ENCODE assay signal across 21 cellular contexts in the genomic region with DNA sequence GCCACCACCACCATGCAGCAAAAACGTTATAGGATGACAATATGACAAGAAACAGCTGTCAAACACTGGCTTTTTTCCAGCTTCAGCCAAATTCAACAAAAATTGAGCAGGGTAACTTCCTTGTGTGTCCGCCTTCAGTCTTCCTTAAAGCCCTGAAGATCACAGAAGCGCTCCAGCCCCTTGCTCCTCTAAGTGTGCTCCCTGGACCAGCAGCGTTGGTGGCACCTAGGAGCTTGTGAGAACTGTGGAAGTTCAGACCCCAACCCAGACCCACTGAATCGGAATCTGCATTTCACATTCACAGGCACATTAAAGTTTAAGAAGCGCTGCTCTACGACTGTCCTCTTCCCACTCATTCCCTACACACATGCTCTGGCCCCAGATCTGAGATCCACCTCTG.
DNase-seq lines count a peak whose midpoint lies in the region; FAIRE-seq and TF ChIP-seq lines count a peak whose summit lies in the region.
"Had no signal": no experiment of that assay in that cellular context is flagged by ENCODE, and none has a peak within 500 bp of the region (broad histone marks: within the 10 kb centered on the region; RNA-seq: fewer than 3 reads in every experiment).

No MANE protein-coding gene starts in this region.

- H2BK5ac ChIP-seq in H9 (ENCODE audit: insufficient read length, low read length), result no peak overlapping the region

- WGBS in H9 (ENCODE audit: extremely low coverage, insufficient read length, low lambda C conversion rate), result no CpG with 5 or more reads among the region's 7 CpGs

- no peaks in the 10 kb centered on the region for H3K27me3 Mint-ChIP-seq in H9 (ENCODE audit: low read depth)
- H3K27me3 Mint-ChIP-seq in astrocyte (ENCODE audit: low read depth, unreplicated experiment), result no peaks in the 10 kb centered on the region
- H3K27me3 Mint-ChIP-seq in nephron (ENCODE audit: low read depth), result no peaks in the 10 kb centered on the region

- no peak overlapping the region for H3K9ac ChIP-seq in H9 (ENCODE audit: extremely low read depth, insufficient read length, low read length)
- no peak overlapping the region for H3K9ac ChIP-seq in astrocyte (ENCODE audit: low read length)
- no peak overlapping the region for H3K9ac ChIP-seq in colonic mucosa (ENCODE audit: low read depth in 2 of 2, low read length in 2 of 2)
- H3K9ac ChIP-seq: GM23248 had no signal

- H3K4me1 Mint-ChIP-seq in H9 (peaks cover 33 to 45% of the 10 kb centered on the region in 2 experiments), astrocyte (ENCODE audit: low read depth, unreplicated experiment) (peaks cover 25% of the 10 kb centered on the region), nephron (peaks cover 67% of the 10 kb centered on the region)

- no peak overlapping the region for H4K8ac ChIP-seq in H9 (replicated peaks; ENCODE audit: insufficient read length, low read depth, low read length)

- H3K27me3 ChIP-seq in H9 (ENCODE audit: insufficient read depth, low read length) (no peaks in the 10 kb centered on the region), astrocyte (ENCODE audit: insufficient read depth, low read length) (no peaks in the 10 kb centered on the region), colonic mucosa (no peaks in the 10 kb centered on the region)

- TF ChIP-seq CTCF in H9 (conservative IDR thresholded peaks at IDR 0.05) (no peak), astrocyte (IDR thresholded peaks at IDR 0.05; ENCODE audit: insufficient read depth, low read depth, low read length) (no peak), nephron (IDR thresholded peaks at IDR 0.05; ENCODE audit: unreplicated experiment in 3 of 3) (no peak), colonic mucosa (IDR thresholded peaks at IDR 0.05) (no peak)

- no peak overlapping the region for H3K18ac ChIP-seq in H9 (ENCODE audit: insufficient read length, low read depth, low read length)

- peak overlapping the region in 2 of 3 experiments; percentile 61 to 86; a peak in 3 of 7 replicates for H3K27ac Mint-ChIP-seq in H9
- peak overlapping the region; percentile 53 for H3K27ac Mint-ChIP-seq in astrocyte (ENCODE audit: unreplicated experiment)
- H3K27ac Mint-ChIP-seq in nephron, result peak overlapping the region; percentile 40 to 87 (median 82)
- H3K27ac Mint-ChIP-seq: CD4-positive, alpha-beta memory T cell had no signal

- H3K27ac ChIP-seq in H9 (ENCODE audit: insufficient read length, low read depth, low read length) (no peak overlapping the region), astrocyte (ENCODE audit: low read depth, low read length) (no peak overlapping the region), substantia nigra (ENCODE audit: low read depth, low read length, poor library complexity, severe bottlenecking) (peak overlapping the region; percentile 6), colonic mucosa (no peak overlapping the region)
- H3K27ac ChIP-seq: C4-2B, GM23248 had no signal

- H3K23ac ChIP-seq in H9 (ENCODE audit: insufficient read length, low read depth, low read length), result no peak overlapping the region

- H2AFZ ChIP-seq in H9 (ENCODE audit: low read length) (no peak overlapping the region), astrocyte (ENCODE audit: low read depth, low read length) (no peak overlapping the region)
- H2AFZ ChIP-seq: GM23248 had no signal

- H3K4me3 Mint-ChIP-seq in H9, result no peak overlapping the region
- no peak overlapping the region for H3K4me3 Mint-ChIP-seq in astrocyte (ENCODE audit: unreplicated experiment)
- no peak overlapping the region for H3K4me3 Mint-ChIP-seq in nephron
- H3K4me3 Mint-ChIP-seq: CD4-positive, alpha-beta memory T cell; IgD-negative memory B cell had no signal

- H3K36me3 ChIP-seq in astrocyte (ENCODE audit: insufficient read depth, low read length), result no peaks in the 10 kb centered on the region
- H3K36me3 ChIP-seq in colonic mucosa, result no peaks in the 10 kb centered on the region

- DNase-seq in H9 (no peak), astrocyte (ENCODE audit: low read depth) (no peak), substantia nigra (lab: John Stamatoyannopoulos, UW) (no peak), colonic mucosa (no peak), T-helper 9 cell (no peak), SW 1271 (lab: John Stamatoyannopoulos, UW) (no peak)
- DNase-seq: ACHN; AML-193; CD4-positive, alpha-beta memory T cell; DMS153; DMS79; GDM1; GM23248; HCEC 1CT had no signal

- H3K9me3 Mint-ChIP-seq in H9, result no peaks in the 10 kb centered on the region
- H3K9me3 Mint-ChIP-seq in astrocyte (ENCODE audit: unreplicated experiment), result no peaks in the 10 kb centered on the region
- H3K9me3 Mint-ChIP-seq in nephron, result no peaks in the 10 kb centered on the region
- H3K9me3 Mint-ChIP-seq: CD4-positive, alpha-beta memory T cell; IgD-negative memory B cell had no signal

- H3K4me3 ChIP-seq in astrocyte (ENCODE audit: insufficient read depth, low read depth, low read length) (no peak overlapping the region), colonic mucosa (no peak overlapping the region)
- H3K4me3 ChIP-seq: GM23248 had no signal

- no peak overlapping the region for H2BK120ac ChIP-seq in H9 (ENCODE audit: low read depth, low read length, poor library complexity, severe bottlenecking)

- no peak overlapping the region for H3K4ac ChIP-seq in H9 (ENCODE audit: low read depth, low read length)

- intact Hi-C loops in colonic mucosa (cut with DNase I), result loop anchor here (5.0 kb wide), 1 partner anchor 426 kb away; no protein-coding TSS in a partner anchor

- H4K91ac ChIP-seq in H9 (ENCODE audit: insufficient read length, low read depth, low read length), result no peak overlapping the region

- peaks cover 6% of the 10 kb centered on the region; the same call in 1 of the 2 replicates for H3K4me1 ChIP-seq in H9 (ENCODE audit: insufficient read depth, low read length)
- peaks cover 32% of the 10 kb centered on the region for H3K4me1 ChIP-seq in astrocyte (ENCODE audit: insufficient read depth, low read length)
- no peaks in the 10 kb centered on the region for H3K4me1 ChIP-seq in colonic mucosa

- H2BK15ac ChIP-seq in H9 (ENCODE audit: low read depth, low read length), result no peak overlapping the region

- no peaks in the 10 kb centered on the region for H3K79me1 ChIP-seq in H9 (ENCODE audit: insufficient read depth, low read depth, low read length, poor library complexity, severe bottlenecking)

- H3K79me2 ChIP-seq in H9 (ENCODE audit: insufficient read depth, low read length), result 0 out of 2 replicates have a peak, but pooled peaks cover 2% of the 10 kb centered on the region
- H3K79me2 ChIP-seq in astrocyte (ENCODE audit: insufficient read depth, low read length), result peaks cover 54% of the 10 kb centered on the region

- H2BK20ac ChIP-seq in H9 (ENCODE audit: low read depth, low read length, poor library complexity, severe bottlenecking), result no peak overlapping the region

- H3K9me3 ChIP-seq in H9 (ENCODE audit: control insufficient read depth, low read depth, low read length), result no peaks in the 10 kb centered on the region
- H3K9me3 ChIP-seq in astrocyte (ENCODE audit: insufficient read depth, low read depth, low read length), result no peaks in the 10 kb centered on the region
- no peaks in the 10 kb centered on the region for H3K9me3 ChIP-seq in colonic mucosa

- no peak overlapping the region for H2BK12ac ChIP-seq in H9 (ENCODE audit: insufficient read length, low read depth, low read length)

- no peaks in the 10 kb centered on the region for H3K23me2 ChIP-seq in H9 (ENCODE audit: insufficient read length, low read depth, low read length, poor library complexity, severe bottlenecking)

- H3K36me3 Mint-ChIP-seq in H9 (ENCODE audit: insufficient read depth in 1 of 3, low read depth in 3 of 3), result peaks cover 0 to 4% (median 0%) of the 10 kb centered on the region in 3 experiments; a peak in 2 of 7 replicates
- H3K36me3 Mint-ChIP-seq in astrocyte (ENCODE audit: low read depth, unreplicated experiment), result peaks cover 2% of the 10 kb centered on the region
- no peaks in the 10 kb centered on the region for H3K36me3 Mint-ChIP-seq in nephron (ENCODE audit: low read depth)
- H3K36me3 Mint-ChIP-seq: CD4-positive, alpha-beta memory T cell; IgD-negative memory B cell had no signal

- H3K56ac ChIP-seq in H9 (ENCODE audit: insufficient read length, low read depth, low read length), result no peak overlapping the region

- FAIRE-seq in astrocyte (lab: Jason Lieb, UNC), result no peak
- FAIRE-seq: A204.1, GM12892, GM18507, HTR-8/SVneo had no signal

- no peak overlapping the region for H3K14ac ChIP-seq in H9 (ENCODE audit: insufficient read depth, low read length)

- no peak overlapping the region for H4K5ac ChIP-seq in H9 (ENCODE audit: insufficient read length, low read depth, low read length)

- no peak overlapping the region for H2AK5ac ChIP-seq in H9 (ENCODE audit: insufficient read length, low read length)

- H3K4me2 ChIP-seq in H9 (ENCODE audit: insufficient read depth, insufficient read length, low read length), result no peak overlapping the region
- no peak overlapping the region for H3K4me2 ChIP-seq in astrocyte (ENCODE audit: low read length)

- no peak overlapping the region for H3T11ph ChIP-seq in H9 (ENCODE audit: low read length)

- no peaks in the 10 kb centered on the region for H4K20me1 ChIP-seq in H9 (ENCODE audit: control insufficient read depth, insufficient read depth, insufficient read length)
- no peaks in the 10 kb centered on the region for H4K20me1 ChIP-seq in astrocyte (ENCODE audit: insufficient read depth, low read length)
